9 cellular contexts compared by ENCODE assay signal in genomic region chr9:136339173-136339957, GRCh38. TPM values are rescaled to one million over a fixed set of nuclear protein-coding genes. Genes with fewer than 3 reads are reported as not detected.
DNase-seq lines count a peak whose midpoint lies in the region; ATAC-seq, FAIRE-seq and TF ChIP-seq lines count a peak whose summit lies in the region.
"Had no signal": no experiment of that assay in that cellular context is flagged by ENCODE, and none has a peak within 500 bp of the region (broad histone marks: within the 10 kb centered on the region; RNA-seq: fewer than 3 reads in every experiment).

No MANE protein-coding gene starts in this region.

- H3K9ac ChIP-seq in astrocyte (ENCODE audit: low read length) (no peak overlapping the region), smooth muscle cell (ENCODE audit: low read depth) (no peak overlapping the region)

- H3K4me2 ChIP-seq in astrocyte (ENCODE audit: low read length), result no peak overlapping the region
- H3K4me2 ChIP-seq in smooth muscle cell, result no peak overlapping the region

- no peaks in the 10 kb centered on the region for H3K9me3 Mint-ChIP-seq in astrocyte (ENCODE audit: unreplicated experiment)

- WGBS in smooth muscle cell (ENCODE audit: low lambda C conversion rate), result 67% methylated on average over 25 of the region's 32 CpGs

- H3K36me3 ChIP-seq in astrocyte (ENCODE audit: insufficient read depth, low read length) (peaks cover 2% of the 10 kb centered on the region), smooth muscle cell (ENCODE audit: low read depth) (no peaks in the 10 kb centered on the region)

- DNase-seq in AG08396 (ENCODE audit: low spot score) (peak; percentile 62), NCI-H69 (lab: John Stamatoyannopoulos, UW) (peak; percentile 31), astrocyte (ENCODE audit: low read depth) (no peak), hippocampal formation (lab: John Stamatoyannopoulos, UW) (peak; percentile 26 to 65), smooth muscle cell (lab: John Stamatoyannopoulos, UW; ENCODE audit: unreplicated experiment) (no peak)

- TF ChIP-seq CTCF in astrocyte (IDR thresholded peaks at IDR 0.05; ENCODE audit: insufficient read depth, low read depth, low read length), result peak; percentile 74
- peak; percentile 91 for TF ChIP-seq CTCF in smooth muscle cell (IDR thresholded peaks at IDR 0.05; ENCODE audit: borderline replicate concordance, insufficient read depth, poor library complexity, severe bottlenecking)

- H3K27ac ChIP-seq in astrocyte (ENCODE audit: low read depth, low read length) (no peak overlapping the region), smooth muscle cell (ENCODE audit: low read depth) (no peak overlapping the region)

- H3K4me1 Mint-ChIP-seq in astrocyte (ENCODE audit: low read depth, unreplicated experiment), result peaks cover 2% of the 10 kb centered on the region

- H3K27me3 Mint-ChIP-seq in astrocyte (ENCODE audit: low read depth, unreplicated experiment), result no peaks in the 10 kb centered on the region
- H3K27me3 Mint-ChIP-seq: IgD-negative memory B cell had no signal

- H3K9me3 ChIP-seq in astrocyte (ENCODE audit: insufficient read depth, low read depth, low read length), result no peaks in the 10 kb centered on the region
- H3K9me3 ChIP-seq in smooth muscle cell (replicated peaks; ENCODE audit: low read depth), result no peaks in the 10 kb centered on the region

- H3K4me1 ChIP-seq in astrocyte (ENCODE audit: insufficient read depth, low read length) (peaks cover 23% of the 10 kb centered on the region), smooth muscle cell (ENCODE audit: low read depth) (peaks cover 14% of the 10 kb centered on the region)

- H4K20me1 ChIP-seq in astrocyte (ENCODE audit: insufficient read depth, low read length) (peaks cover 73% of the 10 kb centered on the region), smooth muscle cell (ENCODE audit: low read depth) (peaks cover 78% of the 10 kb centered on the region)

- H3K4me3 ChIP-seq in astrocyte (ENCODE audit: insufficient read depth, low read depth, low read length) (no peak overlapping the region), smooth muscle cell (no peak overlapping the region)

- H2AFZ ChIP-seq in astrocyte (ENCODE audit: low read depth, low read length) (no peak overlapping the region), smooth muscle cell (ENCODE audit: low read depth) (no peak overlapping the region)

- H3F3A ChIP-seq in smooth muscle cell (ENCODE audit: low read depth), result no peaks in the 10 kb centered on the region

- H3K36me3 Mint-ChIP-seq in astrocyte (ENCODE audit: low read depth, unreplicated experiment), result peaks cover 3% of the 10 kb centered on the region
- H3K36me3 Mint-ChIP-seq: IgD-negative memory B cell had no signal

- FAIRE-seq in G401.6 (lab: Jason Lieb, UNC) (peak; percentile 88), astrocyte (lab: Jason Lieb, UNC) (no peak)

- H3K79me2 ChIP-seq in astrocyte (ENCODE audit: insufficient read depth, low read length), result peaks cover 7% of the 10 kb centered on the region
- no peaks in the 10 kb centered on the region for H3K79me2 ChIP-seq in smooth muscle cell (ENCODE audit: low read depth)

- H3K27me3 ChIP-seq in astrocyte (ENCODE audit: insufficient read depth, low read length) (no peaks in the 10 kb centered on the region), smooth muscle cell (ENCODE audit: low read depth) (no peaks in the 10 kb centered on the region)

- H3K27ac Mint-ChIP-seq in astrocyte (ENCODE audit: unreplicated experiment), result peak overlapping the region; percentile 63

- no peak for ATAC-seq in HG02759 (IDR thresholded peaks at IDR 0.05; ENCODE audit: unreplicated experiment)
- no peak for ATAC-seq in HG02763 (IDR thresholded peaks at IDR 0.05; ENCODE audit: unreplicated experiment)

- H3K4me3 Mint-ChIP-seq in astrocyte (ENCODE audit: unreplicated experiment), result no peak overlapping the region
- H3K4me3 Mint-ChIP-seq: IgD-negative memory B cell had no signal

RNA-seq across cellular contexts. Expression of gene GPSM1, which starts 12.0 kb away (rescaled TPM):
- total RNA-seq in astrocyte (52.6 and 59.4 TPM in 2 replicates), smooth muscle cell (17.1 and 21.1 TPM in 2 replicates)
- polyA plus RNA-seq in smooth muscle cell, result 42.8 and 45.9 TPM in 2 replicates
- polyA plus RNA-seq: IgD-negative memory B cell had no signal

RNA-seq across cellular contexts. Expression of gene DNLZ, which starts 24.2 kb away (rescaled TPM):
- 14.0 and 17.4 TPM in 2 replicates for total RNA-seq in astrocyte
- total RNA-seq in smooth muscle cell, result 9.5 and 19.0 TPM in 2 replicates
- polyA plus RNA-seq in smooth muscle cell, result 31.5 and 41.5 TPM in 2 replicates

RNA-seq across cellular contexts. Expression of gene CARD9, which starts 34.1 kb away (rescaled TPM):
- total RNA-seq in astrocyte (2.7 and 4.2 TPM in 2 replicates), smooth muscle cell (0.94 and 1.2 TPM in 2 replicates)
- polyA plus RNA-seq in smooth muscle cell, result 1.9 and 3.0 TPM in 2 replicates

RNA-seq across cellular contexts. Expression of gene CCDC187, which starts 35.5 kb away (rescaled TPM):
- total RNA-seq in astrocyte, result 0.09 TPM in 1 of 2 replicates, not detected in the other
- total RNA-seq in smooth muscle cell, result not detected in 2 replicates
- polyA plus RNA-seq in smooth muscle cell, result 0.10 TPM in 1 of 2 replicates, not detected in the other

Comparison
In these comparisons a context has a peak if more than half of its experiments do, and no peak if none do; other contexts are left out.
1. DNase-seq: peak in AG08396 (single experiment), NCI-H69 (single experiment) and hippocampal formation (2 of 2); none in astrocyte (single experiment) and smooth muscle cell (single experiment).